ENCODE assay signal across 23 cellular contexts in the genomic region with DNA sequence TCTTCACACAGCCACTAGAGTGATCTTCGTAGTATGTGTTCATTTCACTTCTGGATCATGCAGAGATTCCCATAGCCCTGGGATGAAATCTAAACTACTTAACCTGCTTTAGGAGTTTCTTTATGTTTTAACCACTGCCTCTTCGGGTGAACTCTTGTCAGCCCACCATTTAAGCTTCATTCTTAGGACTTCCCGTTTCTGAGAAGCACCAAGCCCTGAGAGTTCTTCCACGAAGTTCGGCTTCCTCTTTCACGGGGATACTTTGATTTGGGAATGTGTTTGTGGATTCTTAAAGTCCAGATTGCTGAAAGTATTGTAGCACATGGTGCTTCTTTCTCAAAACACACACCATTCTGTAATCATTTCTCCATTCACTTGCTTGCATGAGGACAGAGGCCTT.
DNase-seq lines count a peak whose midpoint lies in the region; ATAC-seq and TF ChIP-seq lines count a peak whose summit lies in the region.
"Had no signal": no experiment of that assay in that cellular context is flagged by ENCODE, and none has a peak within 500 bp of the region (broad histone marks: within the 10 kb centered on the region; RNA-seq: fewer than 3 reads in every experiment).

No MANE protein-coding gene starts in this region.

- peak overlapping the region; percentile 12 for H2AFZ ChIP-seq in HCT116 (ENCODE audit: low read depth, low read length, poor library complexity, severe bottlenecking)
- no peak overlapping the region for H2AFZ ChIP-seq in OCI-LY3 (ENCODE audit: low read depth, low read length)

- no peaks in the 10 kb centered on the region for H3K36me3 ChIP-seq in HCT116 (ENCODE audit: control insufficient read depth in 1 of 2, insufficient read depth in 2 of 2, low read length in 2 of 2)
- H3K36me3 ChIP-seq in OCI-LY3 (replicated peaks; ENCODE audit: low read depth, low read length) = no peaks in the 10 kb centered on the region
- H3K36me3 ChIP-seq in vagina = no peaks in the 10 kb centered on the region
- H3K36me3 ChIP-seq: ascending aorta, gastroesophageal sphincter, left lung had no signal

- H3K4me1 Mint-ChIP-seq in dendritic cell treated with granulocyte-macrophage colony-stimulating factor and Interleukin-4, amounts not matched to agents 40 ng/mL and 50 ng/mL, for 4 days (ENCODE audit: low read depth) = peaks cover 26% of the 10 kb centered on the region
- H3K4me1 Mint-ChIP-seq in osteocyte (ENCODE audit: unreplicated experiment) = no peaks in the 10 kb centered on the region

- peak overlapping the region; percentile 37 for H3K4me3 Mint-ChIP-seq in dendritic cell treated with granulocyte-macrophage colony-stimulating factor and Interleukin-4, amounts not matched to agents 40 ng/mL and 50 ng/mL, for 4 days
- H3K4me3 Mint-ChIP-seq in osteocyte (ENCODE audit: unreplicated experiment) = no peak overlapping the region
- H3K4me3 Mint-ChIP-seq: activated T-cell treated with anti-CD3 and anti-CD28 coated beads, Interleukin-2, amount 50 U/mL, for 4 hours; H9; naive B cell; type B pancreatic cell had no signal

- no peak for ATAC-seq in HCT116
- ATAC-seq: gastroesophageal sphincter, left lung had no signal

- POLR2A ChIA-PET in HCT116 (lab: Charles Lee) = no interaction called here

- DNase-seq in SIG-M5 treated with dmso at 0.1 percent for 504 hours (lab: John Stamatoyannopoulos, UW; ENCODE audit: unreplicated experiment) (peak; percentile 42), SIG-M5 (lab: John Stamatoyannopoulos, UW) (no peak), HCT116 (ENCODE audit: low read depth, low spot score) (no peak), osteocyte (ENCODE audit: extremely low spot score, unreplicated experiment) (no peak), NCI-H2107 (lab: John Stamatoyannopoulos, UW) (no peak), vagina (ENCODE audit: extremely low spot score in 2 of 2) (no peak)
- DNase-seq: activated CD4-positive, alpha-beta T cell treated with anti-CD3 and anti-CD28 coated beads for 1 hour; activated naive CD4-positive, alpha-beta T cell treated with Interleukin-2 at 50 U/mL for 16 hours; activated T-cell treated with anti-CD3 and anti-CD28 coated beads, Interleukin-2, amount 50 U/mL, for 4 hours; H9; hippocampal formation; left lung; mesendoderm; naive B cell; NCI-H2081; occipital lobe; stimulated activated CD4-positive, alpha-beta T cell treated with anti-CD3 and anti-CD28 coated beads, Interleukin-1b, Interleukin-23, amount 100 ng/mL, for 48 hours had no signal

- intact Hi-C loops in HCT116 (cut with micrococcal nuclease) = no loop called here
- intact Hi-C loops in dendritic cell treated with granulocyte-macrophage colony-stimulating factor and Interleukin-4, amounts not matched to agents 40 ng/mL and 50 ng/mL, for 4 days (cut with micrococcal nuclease) = loop anchor here (10.0 kb wide), 1 partner anchor 49 kb away; no protein-coding TSS in a partner anchor
- intact Hi-C loops in vagina (cut with DNase I) = no loop called here

- no peaks in the 10 kb centered on the region for H3K36me3 Mint-ChIP-seq in dendritic cell treated with granulocyte-macrophage colony-stimulating factor and Interleukin-4, amounts not matched to agents 40 ng/mL and 50 ng/mL, for 4 days (ENCODE audit: low read depth)
- H3K36me3 Mint-ChIP-seq in osteocyte (ENCODE audit: unreplicated experiment) = no peaks in the 10 kb centered on the region
- H3K36me3 Mint-ChIP-seq: naive B cell, type B pancreatic cell had no signal

- H3K9me2 ChIP-seq in HCT116 (ENCODE audit: insufficient read depth) = no peaks in the 10 kb centered on the region

- CTCF ChIA-PET in HCT116 (lab: Charles Lee) = interaction anchor here (1.3 kb wide), 1 partner anchor 530 kb away, joined by 3 read pairs; no protein-coding TSS in a partner anchor

- H3K9ac ChIP-seq in HCT116 (ENCODE audit: low read length) (no peak overlapping the region), OCI-LY3 (ENCODE audit: low read length) (no peak overlapping the region)

- H3K27ac ChIP-seq in HCT116 (ENCODE audit: low read depth, low read length) (no peak overlapping the region), OCI-LY3 (ENCODE audit: low read length) (no peak overlapping the region), vagina (no peak overlapping the region)
- H3K27ac ChIP-seq: ascending aorta, gastroesophageal sphincter, left lung, skin epidermis had no signal

- RAD21 ChIA-PET in HCT116 (lab: Charles Lee; ENCODE audit: low non-redundant PET in 1 of 2, low total read pairs in 2 of 2, uncharacterized antibody in 2 of 2, unreplicated experiment in 2 of 2) = no interaction called here

- no peaks in the 10 kb centered on the region for H3K4me1 ChIP-seq in HCT116 (ENCODE audit: control insufficient read depth in 1 of 2, insufficient read depth in 2 of 2, low read length in 2 of 2)
- H3K4me1 ChIP-seq in OCI-LY3 (ENCODE audit: low read length) = peaks cover 30% of the 10 kb centered on the region
- H3K4me1 ChIP-seq in vagina = no peaks in the 10 kb centered on the region
- H3K4me1 ChIP-seq: ascending aorta, gastroesophageal sphincter, left lung had no signal

- no peak overlapping the region for H3K4me2 ChIP-seq in HCT116 (ENCODE audit: low read length)
- H3K4me2 ChIP-seq in OCI-LY3 (ENCODE audit: low read length) = peak overlapping the region; percentile 38

- no peak for TF ChIP-seq RAD21 in HCT116 (IDR thresholded peaks at IDR 0.05; ENCODE audit: low read depth)

- H3K27ac Mint-ChIP-seq in dendritic cell treated with granulocyte-macrophage colony-stimulating factor and Interleukin-4, amounts not matched to agents 40 ng/mL and 50 ng/mL, for 4 days = peak overlapping the region; percentile 45
- H3K27ac Mint-ChIP-seq in osteocyte (ENCODE audit: unreplicated experiment) = no peak overlapping the region
- H3K27ac Mint-ChIP-seq: H9, type B pancreatic cell had no signal

- no peaks in the 10 kb centered on the region for H3K27me3 Mint-ChIP-seq in dendritic cell treated with granulocyte-macrophage colony-stimulating factor and Interleukin-4, amounts not matched to agents 40 ng/mL and 50 ng/mL, for 4 days
- no peaks in the 10 kb centered on the region for H3K27me3 Mint-ChIP-seq in osteocyte (ENCODE audit: unreplicated experiment)
- H3K27me3 Mint-ChIP-seq: naive B cell, type B pancreatic cell had no signal

- no peaks in the 10 kb centered on the region for H3K27me3 ChIP-seq in HCT116 (ENCODE audit: insufficient read depth, low read length)
- H3K27me3 ChIP-seq in OCI-LY3 (ENCODE audit: low read depth, low read length) = no peaks in the 10 kb centered on the region
- no peaks in the 10 kb centered on the region for H3K27me3 ChIP-seq in vagina
- H3K27me3 ChIP-seq: ascending aorta, gastroesophageal sphincter, left lung had no signal

- H3K9me3 ChIP-seq in HCT116 (ENCODE audit: control insufficient read depth in 1 of 2, insufficient read depth in 1 of 2, low read depth in 1 of 2, low read length in 2 of 2) (no peaks in the 10 kb centered on the region), OCI-LY3 (ENCODE audit: insufficient read depth, low read length) (no peaks in the 10 kb centered on the region), vagina (no peaks in the 10 kb centered on the region)
- H3K9me3 ChIP-seq: ascending aorta, gastroesophageal sphincter, left lung had no signal

- TF ChIP-seq POLR2A in HCT116 (IDR thresholded peaks at IDR 0.05; ENCODE audit: borderline replicate concordance, extremely low read depth, insufficient read depth, insufficient read length) (no peak), vagina (IDR thresholded peaks at IDR 0.05) (no peak)

- H3K9me3 Mint-ChIP-seq in dendritic cell treated with granulocyte-macrophage colony-stimulating factor and Interleukin-4, amounts not matched to agents 40 ng/mL and 50 ng/mL, for 4 days = no peaks in the 10 kb centered on the region
- H3K9me3 Mint-ChIP-seq in osteocyte (ENCODE audit: unreplicated experiment) = no peaks in the 10 kb centered on the region
- H3K9me3 Mint-ChIP-seq: activated T-cell treated with anti-CD3 and anti-CD28 coated beads, Interleukin-2, amount 50 U/mL, for 4 hours; H9; naive B cell; type B pancreatic cell had no signal

- BruUV-seq in HCT116 (replicated peaks; lab: Mats Ljungman, UMichigan) = no TSS peak

- TF ChIP-seq CTCF in HCT116 (IDR thresholded peaks at IDR 0.05 in 2 of 3, conservative IDR thresholded peaks at IDR 0.05 in 1 of 3; ENCODE audit: borderline replicate concordance in 1 of 3, insufficient read depth in 1 of 3, low read depth in 2 of 3, low read length in 2 of 3) (no peak), OCI-LY3 (IDR thresholded peaks at IDR 0.05; ENCODE audit: low read depth, low read length) (no peak), osteocyte (IDR thresholded peaks at IDR 0.05) (no peak), vagina (IDR thresholded peaks at IDR 0.05) (no peak)

- H4K20me1 ChIP-seq in HCT116 (ENCODE audit: insufficient read depth) (no peaks in the 10 kb centered on the region), OCI-LY3 (ENCODE audit: insufficient read depth, low read length) (no peaks in the 10 kb centered on the region)

- H3K4me3 ChIP-seq in HCT116 (replicated peaks in 1 of 2; ENCODE audit: low read depth in 1 of 2, low read length in 2 of 2) = no peak overlapping the region
- no peak overlapping the region for H3K4me3 ChIP-seq in OCI-LY3 (ENCODE audit: low read length)
- no peak overlapping the region for H3K4me3 ChIP-seq in vagina
- H3K4me3 ChIP-seq: ascending aorta, gastroesophageal sphincter, left lung, skin epidermis had no signal

- no peaks in the 10 kb centered on the region for H3K79me2 ChIP-seq in HCT116 (ENCODE audit: insufficient read depth, low read length)
- no peaks in the 10 kb centered on the region for H3K79me2 ChIP-seq in OCI-LY3 (ENCODE audit: low read length)

TF ChIP-seq in HCT116, 20 proteins besides CTCF, POLR2A, EP300 and RAD21 (continues in another document):
- TF ChIP-seq, protein P1, sequence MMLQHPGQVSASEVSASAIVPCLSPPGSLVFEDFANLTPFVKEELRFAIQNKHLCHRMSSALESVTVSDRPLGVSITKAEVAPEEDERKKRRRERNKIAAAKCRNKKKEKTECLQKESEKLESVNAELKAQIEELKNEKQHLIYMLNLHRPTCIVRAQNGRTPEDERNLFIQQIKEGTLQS (IDR thresholded peaks at IDR 0.05) = no peak
